ENCODE assay signal across 9 cellular contexts in genomic region chr21:42892582-42892930, GRCh38. TPM values are rescaled to one million over a fixed set of nuclear protein-coding genes. Genes with fewer than 3 reads are reported as not detected.
DNase-seq lines count a peak whose midpoint lies in the region; ATAC-seq, FAIRE-seq and TF ChIP-seq lines count a peak whose summit lies in the region.
"Had no signal": no experiment of that assay in that cellular context is flagged by ENCODE, and none has a peak within 500 bp of the region (broad histone marks: within the 10 kb centered on the region; RNA-seq: fewer than 3 reads in every experiment).

No MANE protein-coding gene starts in this region.

- H3K27me3 ChIP-seq in right atrium auricular region: no peaks in the 10 kb centered on the region

- H3K27ac ChIP-seq in right atrium auricular region (peak overlapping the region; percentile 93 to 97), skin epidermis (peak overlapping the region; percentile 38 to 98 (median 96))

- peak; percentile 1 for DNase-seq in stimulated activated CD8-positive, alpha-beta memory T cell treated with anti-CD3 and anti-CD28 coated beads, Interleukin-12 subunit alpha, Interleukin-12 subunit beta, amount 100 ng/mL, for 24 hours (ENCODE audit: extremely low read depth)
- no peak for DNase-seq in stimulated activated CD8-positive, alpha-beta memory T cell treated with anti-CD3 and anti-CD28 coated beads, Interleukin-4, amount 100 ng/mL, for 48 hours
- DNase-seq in right atrium auricular region (ENCODE audit: low spot score) (no peak), NAMALWA (ENCODE audit: low spot score) (no peak), HTR-8/SVneo (ENCODE audit: insufficient read length, low spot score) (no peak)

- no peak for FAIRE-seq in HTR-8/SVneo (lab: Jason Lieb, UNC)

- ATAC-seq in HG03196 (IDR thresholded peaks at IDR 0.05; ENCODE audit: unreplicated experiment): no peak

- H3K36me3 ChIP-seq in right atrium auricular region: peaks cover 11% of the 10 kb centered on the region

- TF ChIP-seq CTCF in WI38 (IDR thresholded peaks at IDR 0.05; ENCODE audit: low read depth, low read length) (no peak), right atrium auricular region (IDR thresholded peaks at IDR 0.05) (no peak)

- peaks cover 0 to 15% of the 10 kb centered on the region in 2 donors for H3K4me1 ChIP-seq in right atrium auricular region

- H3K9me3 ChIP-seq in right atrium auricular region: no peaks in the 10 kb centered on the region

- H3K4me3 ChIP-seq in WI38 (ENCODE audit: low read depth, low read length) (peak overlapping the region; percentile 95), right atrium auricular region (peak overlapping the region; percentile 65 to 92), skin epidermis (peak overlapping the region; percentile 59 to 97 (median 75))

RNA-seq across cellular contexts. Expression of gene NDUFV3, which starts 0.6 kb away (rescaled TPM):
- total RNA-seq in right atrium auricular region: 10 to 100 TPM; 28.8 to 37.4 TPM

RNA-seq across cellular contexts. Expression of gene WDR4, which starts 13.2 kb away (rescaled TPM):
- 1 to 10 TPM; 1.7 to 4.8 TPM for total RNA-seq in right atrium auricular region

RNA-seq across cellular contexts. Expression of gene ERVH48-1, which starts 32.9 kb away (rescaled TPM):
- total RNA-seq in right atrium auricular region: not detected
- total RNA-seq: glomerular endothelial cell had no signal
